1 cellular context compared by ENCODE assay signal in genomic region chr12:19988918-19989317, GRCh38.
TF ChIP-seq lines count a peak whose summit lies in the region.

No MANE protein-coding gene starts in this region.

TF ChIP-seq in GM23338, 12 proteins besides CTCF, POLR2A, EP300 and RAD21 (continued from another document):
- TF ChIP-seq, protein P1, sequence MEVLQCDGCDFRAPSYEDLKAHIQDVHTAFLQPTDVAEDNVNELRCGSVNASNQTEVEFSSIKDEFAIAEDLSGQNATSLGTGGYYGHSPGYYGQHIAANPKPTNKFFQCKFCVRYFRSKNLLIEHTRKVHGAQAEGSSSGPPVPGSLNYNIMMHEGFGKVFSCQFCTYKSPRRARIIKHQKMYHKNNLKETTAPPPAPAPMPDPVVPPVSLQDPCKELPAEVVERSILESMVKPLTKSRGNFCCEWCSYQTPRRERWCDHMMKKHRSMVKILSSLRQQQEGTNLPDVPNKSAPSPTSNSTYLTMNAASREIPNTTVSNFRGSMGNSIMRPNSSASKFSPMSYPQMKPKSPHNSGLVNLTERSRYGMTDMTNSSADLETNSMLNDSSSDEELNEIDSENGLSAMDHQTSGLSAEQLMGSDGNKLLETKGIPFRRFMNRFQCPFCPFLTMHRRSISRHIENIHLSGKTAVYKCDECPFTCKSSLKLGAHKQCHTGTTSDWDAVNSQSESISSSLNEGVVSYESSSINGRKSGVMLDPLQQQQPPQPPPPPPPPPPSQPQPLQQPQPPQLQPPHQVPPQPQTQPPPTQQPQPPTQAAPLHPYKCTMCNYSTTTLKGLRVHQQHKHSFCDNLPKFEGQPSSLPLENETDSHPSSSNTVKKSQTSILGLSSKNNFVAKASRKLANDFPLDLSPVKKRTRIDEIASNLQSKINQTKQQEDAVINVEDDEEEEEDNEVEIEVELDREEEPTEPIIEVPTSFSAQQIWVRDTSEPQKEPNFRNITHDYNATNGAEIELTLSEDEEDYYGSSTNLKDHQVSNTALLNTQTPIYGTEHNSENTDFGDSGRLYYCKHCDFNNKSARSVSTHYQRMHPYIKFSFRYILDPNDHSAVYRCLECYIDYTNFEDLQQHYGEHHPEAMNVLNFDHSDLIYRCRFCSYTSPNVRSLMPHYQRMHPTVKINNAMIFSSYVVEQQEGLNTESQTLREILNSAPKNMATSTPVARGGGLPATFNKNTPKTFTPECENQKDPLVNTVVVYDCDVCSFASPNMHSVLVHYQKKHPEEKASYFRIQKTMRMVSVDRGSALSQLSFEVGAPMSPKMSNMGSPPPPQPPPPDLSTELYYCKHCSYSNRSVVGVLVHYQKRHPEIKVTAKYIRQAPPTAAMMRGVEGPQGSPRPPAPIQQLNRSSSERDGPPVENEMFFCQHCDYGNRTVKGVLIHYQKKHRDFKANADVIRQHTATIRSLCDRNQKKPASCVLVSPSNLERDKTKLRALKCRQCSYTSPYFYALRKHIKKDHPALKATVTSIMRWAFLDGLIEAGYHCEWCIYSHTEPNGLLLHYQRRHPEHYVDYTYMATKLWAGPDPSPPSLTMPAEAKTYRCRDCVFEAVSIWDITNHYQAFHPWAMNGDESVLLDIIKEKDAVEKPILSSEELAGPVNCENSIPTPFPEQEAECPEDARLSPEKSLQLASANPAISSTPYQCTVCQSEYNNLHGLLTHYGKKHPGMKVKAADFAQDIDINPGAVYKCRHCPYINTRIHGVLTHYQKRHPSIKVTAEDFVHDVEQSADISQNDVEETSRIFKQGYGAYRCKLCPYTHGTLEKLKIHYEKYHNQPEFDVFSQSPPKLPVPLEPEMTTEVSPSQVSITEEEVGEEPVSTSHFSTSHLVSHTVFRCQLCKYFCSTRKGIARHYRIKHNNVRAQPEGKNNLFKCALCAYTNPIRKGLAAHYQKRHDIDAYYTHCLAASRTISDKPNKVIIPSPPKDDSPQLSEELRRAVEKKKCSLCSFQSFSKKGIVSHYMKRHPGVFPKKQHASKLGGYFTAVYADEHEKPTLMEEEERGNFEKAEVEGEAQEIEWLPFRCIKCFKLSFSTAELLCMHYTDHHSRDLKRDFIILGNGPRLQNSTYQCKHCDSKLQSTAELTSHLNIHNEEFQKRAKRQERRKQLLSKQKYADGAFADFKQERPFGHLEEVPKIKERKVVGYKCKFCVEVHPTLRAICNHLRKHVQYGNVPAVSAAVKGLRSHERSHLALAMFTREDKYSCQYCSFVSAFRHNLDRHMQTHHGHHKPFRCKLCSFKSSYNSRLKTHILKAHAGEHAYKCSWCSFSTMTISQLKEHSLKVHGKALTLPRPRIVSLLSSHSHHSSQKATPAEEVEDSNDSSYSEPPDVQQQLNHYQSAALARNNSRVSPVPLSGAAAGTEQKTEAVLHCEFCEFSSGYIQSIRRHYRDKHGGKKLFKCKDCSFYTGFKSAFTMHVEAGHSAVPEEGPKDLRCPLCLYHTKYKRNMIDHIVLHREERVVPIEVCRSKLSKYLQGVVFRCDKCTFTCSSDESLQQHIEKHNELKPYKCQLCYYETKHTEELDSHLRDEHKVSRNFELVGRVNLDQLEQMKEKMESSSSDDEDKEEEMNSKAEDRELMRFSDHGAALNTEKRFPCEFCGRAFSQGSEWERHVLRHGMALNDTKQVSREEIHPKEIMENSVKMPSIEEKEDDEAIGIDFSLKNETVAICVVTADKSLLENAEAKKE (CRISPR knock-in tag; IDR thresholded peaks at IDR 0.05): no peak
- TF ChIP-seq EZH2 (IDR thresholded peaks at IDR 0.05; ENCODE audit: low read depth, unreplicated experiment): no peak
- no peak for TF ChIP-seq STAT1 (IDR thresholded peaks at IDR 0.05; ENCODE audit: unreplicated experiment)
- no peak for TF ChIP-seq JUNB (IDR thresholded peaks at IDR 0.05; ENCODE audit: unreplicated experiment)
- TF ChIP-seq EZH2phosphoT487 (IDR thresholded peaks at IDR 0.05; ENCODE audit: unreplicated experiment): no peak
- TF ChIP-seq ETS1 (IDR thresholded peaks at IDR 0.05): no peak
- no peak for TF ChIP-seq CREB1 (CRISPR knock-in tag; IDR thresholded peaks at IDR 0.05; ENCODE audit: low read depth)
- TF ChIP-seq NANOG (IDR thresholded peaks at IDR 0.05; ENCODE audit: borderline replicate concordance): no peak
- no peak for TF ChIP-seq ZNF331 (CRISPR knock-in tag; IDR thresholded peaks at IDR 0.05; ENCODE audit: low read depth)
- no peak for TF ChIP-seq ZNF114 (CRISPR knock-in tag; IDR thresholded peaks at IDR 0.05)
